ENCODE assay signal across 20 cellular contexts in genomic region chr12:113278141-113278540, GRCh38. TPM values are rescaled to one million over a fixed set of nuclear protein-coding genes. Genes with fewer than 3 reads are reported as not detected.
DNase-seq lines count a peak whose midpoint lies in the region; ATAC-seq and TF ChIP-seq lines count a peak whose summit lies in the region.
"Had no signal": no experiment of that assay in that cellular context is flagged by ENCODE, and none has a peak within 500 bp of the region (broad histone marks: within the 10 kb centered on the region; RNA-seq: fewer than 3 reads in every experiment).

No MANE protein-coding gene starts in this region.

- no peaks in the 10 kb centered on the region for H3K27me3 ChIP-seq in H9 (ENCODE audit: insufficient read depth, low read length)
- H3K27me3 ChIP-seq in upper lobe of right lung: no peaks in the 10 kb centered on the region
- no peaks in the 10 kb centered on the region for H3K27me3 ChIP-seq in MG63
- H3K27me3 ChIP-seq in CD8-positive, alpha-beta T cell (ENCODE audit: insufficient read depth, low read length): no peaks in the 10 kb centered on the region
- H3K27me3 ChIP-seq: SJCRH30 had no signal

- no peaks in the 10 kb centered on the region for H4K20me1 ChIP-seq in H9 (ENCODE audit: control insufficient read depth, insufficient read depth, insufficient read length)

- H3K9me3 Mint-ChIP-seq in H9 (no peaks in the 10 kb centered on the region), neural crest cell (no peaks in the 10 kb centered on the region)
- no peaks in the 10 kb centered on the region for H3K9me3 Mint-ChIP-seq in effector memory CD8-positive, alpha-beta T cell
- no peaks in the 10 kb centered on the region for H3K9me3 Mint-ChIP-seq in CD8-positive, alpha-beta T cell
- H3K9me3 Mint-ChIP-seq: CD8-positive, alpha-beta memory T cell had no signal

- DNase-seq in H9 (no peak), neural crest cell (ENCODE audit: low read depth, low spot score) (no peak), upper lobe of right lung (peak; percentile 20), LoVo (ENCODE audit: low spot score) (no peak), MG63 (no peak)
- DNase-seq in effector memory CD8-positive, alpha-beta T cell: no peak
- DNase-seq in CD8-positive, alpha-beta T cell: no peak
- DNase-seq: Calu3; CD8-positive, alpha-beta memory T cell; DMS153; EL; GF-D8; KG1; MV-4-11; NCI-H1105 treated with DMSO at 0.1 percent for 48 hours; NCI-H345; NCI-H524; NCI-H774; NK-92 treated with Interleukin-12 subunit alpha and Interleukin-12 subunit beta, amount 100 ng/mL, for 24 hours; SJCRH30 had no signal

- H3K4me1 ChIP-seq in H9 (ENCODE audit: insufficient read depth, low read length) (no peaks in the 10 kb centered on the region), upper lobe of right lung (peaks cover 3% of the 10 kb centered on the region)
- H3K4me1 ChIP-seq in CD8-positive, alpha-beta T cell (ENCODE audit: insufficient read depth, low read length): no peaks in the 10 kb centered on the region
- H3K4me1 ChIP-seq: SJCRH30 had no signal

- peaks cover 5 to 11% (median 10%) of the 10 kb centered on the region in 3 experiments; a peak in 4 of 7 replicates for H3K36me3 Mint-ChIP-seq in H9 (ENCODE audit: insufficient read depth in 1 of 3, low read depth in 3 of 3)
- H3K36me3 Mint-ChIP-seq in effector memory CD8-positive, alpha-beta T cell (ENCODE audit: insufficient read depth): peaks cover 7% of the 10 kb centered on the region
- peaks cover 3% of the 10 kb centered on the region for H3K36me3 Mint-ChIP-seq in neural crest cell (ENCODE audit: low read depth)
- H3K36me3 Mint-ChIP-seq in CD8-positive, alpha-beta T cell: peaks cover 57% of the 10 kb centered on the region

- H4K8ac ChIP-seq in H9 (replicated peaks; ENCODE audit: insufficient read length, low read depth, low read length): no peak overlapping the region

- no peaks in the 10 kb centered on the region for H3K79me1 ChIP-seq in H9 (ENCODE audit: insufficient read depth, low read depth, low read length, poor library complexity, severe bottlenecking)

- POLR2A ChIA-PET in CD8-positive, alpha-beta T cell (lab: Charles Lee): no interaction called here

- H4K91ac ChIP-seq in H9 (ENCODE audit: insufficient read length, low read depth, low read length): no peak overlapping the region

- H3K23ac ChIP-seq in H9 (ENCODE audit: insufficient read length, low read depth, low read length): no peak overlapping the region

- H2BK12ac ChIP-seq in H9 (ENCODE audit: insufficient read length, low read depth, low read length): no peak overlapping the region

- H3K27ac ChIP-seq in H9 (ENCODE audit: insufficient read length, low read depth, low read length) (no peak overlapping the region), upper lobe of right lung (no peak overlapping the region)
- no peak overlapping the region for H3K27ac ChIP-seq in CD8-positive, alpha-beta T cell (ENCODE audit: low read depth, low read length)
- H3K27ac ChIP-seq: SJCRH30 had no signal

- H3K56ac ChIP-seq in H9 (ENCODE audit: insufficient read length, low read depth, low read length): no peak overlapping the region

- intact Hi-C loops in upper lobe of right lung (cut with DNase I): no loop called here
- intact Hi-C loops in CD8-positive, alpha-beta T cell (cut with DNase I, micrococcal nuclease): no loop called here

- no peak overlapping the region for H3K4me2 ChIP-seq in H9 (ENCODE audit: insufficient read depth, insufficient read length, low read length)

- no peak overlapping the region for H3K18ac ChIP-seq in H9 (ENCODE audit: insufficient read length, low read depth, low read length)

- no peak overlapping the region for H2BK5ac ChIP-seq in H9 (ENCODE audit: insufficient read length, low read length)

- H2AFZ ChIP-seq in H9 (ENCODE audit: low read length): no peak overlapping the region

- no peak overlapping the region for H3T11ph ChIP-seq in H9 (ENCODE audit: low read length)

- H2BK120ac ChIP-seq in H9 (ENCODE audit: low read depth, low read length, poor library complexity, severe bottlenecking): no peak overlapping the region

- H3K9ac ChIP-seq in H9 (ENCODE audit: extremely low read depth, insufficient read length, low read length): no peak overlapping the region

- H2BK15ac ChIP-seq in H9 (ENCODE audit: low read depth, low read length): no peak overlapping the region

- no peak overlapping the region for H2BK20ac ChIP-seq in H9 (ENCODE audit: low read depth, low read length, poor library complexity, severe bottlenecking)

- no peak overlapping the region for H3K4me3 ChIP-seq in upper lobe of right lung
- no peak overlapping the region for H3K4me3 ChIP-seq in MG63
- H3K4me3 ChIP-seq in CD8-positive, alpha-beta T cell (ENCODE audit: low read depth, low read length): no peak overlapping the region
- H3K4me3 ChIP-seq: SJCRH30 had no signal

- CTCF ChIA-PET in CD8-positive, alpha-beta T cell (lab: Charles Lee): no interaction called here

- 0 out of 4 replicates have a peak, but pooled peaks cover 0 to 3% of the 10 kb centered on the region in 2 experiments for H3K4me1 Mint-ChIP-seq in H9
- no peaks in the 10 kb centered on the region for H3K4me1 Mint-ChIP-seq in effector memory CD8-positive, alpha-beta T cell (ENCODE audit: low read depth in 2 of 2)
- peaks cover 14% of the 10 kb centered on the region for H3K4me1 Mint-ChIP-seq in neural crest cell
- H3K4me1 Mint-ChIP-seq in CD8-positive, alpha-beta T cell (ENCODE audit: low read depth): no peaks in the 10 kb centered on the region
- H3K4me1 Mint-ChIP-seq: CD8-positive, alpha-beta memory T cell had no signal

- H3K36me3 ChIP-seq in upper lobe of right lung: peaks cover 63% of the 10 kb centered on the region
- no peaks in the 10 kb centered on the region for H3K36me3 ChIP-seq in MG63
- peaks cover 15% of the 10 kb centered on the region for H3K36me3 ChIP-seq in CD8-positive, alpha-beta T cell (ENCODE audit: insufficient read depth, low read length)
- H3K36me3 ChIP-seq: SJCRH30 had no signal

- TF ChIP-seq CTCF in H9 (conservative IDR thresholded peaks at IDR 0.05): no peak
- TF ChIP-seq CTCF in neural crest cell (conservative IDR thresholded peaks at IDR 0.05): no peak
- no peak for TF ChIP-seq CTCF in upper lobe of right lung (IDR thresholded peaks at IDR 0.05)
- TF ChIP-seq CTCF in CD8-positive, alpha-beta T cell (IDR thresholded peaks at IDR 0.05): no peak

- no peaks in the 10 kb centered on the region for H3K9me3 ChIP-seq in H9 (ENCODE audit: control insufficient read depth, low read depth, low read length)
- H3K9me3 ChIP-seq in upper lobe of right lung: no peaks in the 10 kb centered on the region
- H3K9me3 ChIP-seq in MG63: no peaks in the 10 kb centered on the region
- no peaks in the 10 kb centered on the region for H3K9me3 ChIP-seq in CD8-positive, alpha-beta T cell (ENCODE audit: low read length)
- H3K9me3 ChIP-seq: SJCRH30 had no signal

- no peaks in the 10 kb centered on the region for H3K27me3 Mint-ChIP-seq in H9 (ENCODE audit: low read depth)
- no peaks in the 10 kb centered on the region for H3K27me3 Mint-ChIP-seq in effector memory CD8-positive, alpha-beta T cell
- no peaks in the 10 kb centered on the region for H3K27me3 Mint-ChIP-seq in neural crest cell (ENCODE audit: low read depth)
- H3K27me3 Mint-ChIP-seq in CD8-positive, alpha-beta T cell (ENCODE audit: low read depth): no peaks in the 10 kb centered on the region
- H3K27me3 Mint-ChIP-seq: CD8-positive, alpha-beta memory T cell had no signal

- peak overlapping the region; percentile 15 to 83 (median 60); a peak in 3 of 7 replicates for H3K27ac Mint-ChIP-seq in H9
- peak overlapping the region; percentile 68 to 70 for H3K27ac Mint-ChIP-seq in effector memory CD8-positive, alpha-beta T cell
- H3K27ac Mint-ChIP-seq in neural crest cell (ENCODE audit: unreplicated experiment): peak overlapping the region; percentile 82
- no peak overlapping the region for H3K27ac Mint-ChIP-seq in CD8-positive, alpha-beta T cell

- no CpG with 5 or more reads among the region's 8 CpGs for WGBS in H9 (ENCODE audit: extremely low coverage, insufficient read length, low lambda C conversion rate)

- no peak overlapping the region for H4K5ac ChIP-seq in H9 (ENCODE audit: insufficient read length, low read depth, low read length)

- H2AK5ac ChIP-seq in H9 (ENCODE audit: insufficient read length, low read length): no peak overlapping the region

- ATAC-seq in effector memory CD8-positive, alpha-beta T cell (replicated peaks): no peak
- ATAC-seq in upper lobe of right lung: no peak
- ATAC-seq in CD8-positive, alpha-beta T cell: no peak

- H3K14ac ChIP-seq in H9 (ENCODE audit: insufficient read depth, low read length): no peak overlapping the region

- H3K4ac ChIP-seq in H9 (ENCODE audit: low read depth, low read length): no peak overlapping the region

- no peaks in the 10 kb centered on the region for H3K79me2 ChIP-seq in H9 (ENCODE audit: insufficient read depth, low read length)

- H3K4me3 Mint-ChIP-seq in H9 (no peak overlapping the region), neural crest cell (no peak overlapping the region)
- no peak overlapping the region for H3K4me3 Mint-ChIP-seq in effector memory CD8-positive, alpha-beta T cell
- H3K4me3 Mint-ChIP-seq in CD8-positive, alpha-beta T cell: no peak overlapping the region
- H3K4me3 Mint-ChIP-seq: CD8-positive, alpha-beta memory T cell had no signal

- H3K23me2 ChIP-seq in H9 (ENCODE audit: insufficient read length, low read depth, low read length, poor library complexity, severe bottlenecking): no peaks in the 10 kb centered on the region

RNA-seq across cellular contexts. Expression of gene SLC8B1, which starts 56.8 kb away (rescaled TPM):
- total RNA-seq in H9 (2021): 10.4 and 10.6 TPM in 2 replicates
- 7.1 and 7.3 TPM in 2 replicates for total RNA-seq in neural crest cell
- total RNA-seq in upper lobe of right lung: 42.8 TPM
- 8.7 and 11.6 TPM in 2 replicates for total RNA-seq in MG63 (2014; rRNA removed; shearing (Covaris generic); ENCODE audit: low replicate concordance)
- 10 to 100 TPM; 67.3 to 72.8 TPM for total RNA-seq in CD8-positive, alpha-beta T cell

RNA-seq across cellular contexts. Expression of gene TPCN1, which starts 56.9 kb away (rescaled TPM):
- total RNA-seq in H9 (2021) (13.5 and 16.1 TPM in 2 replicates), neural crest cell (18.3 and 18.9 TPM in 2 replicates), upper lobe of right lung (51.9 TPM)
- 3.9 and 5.4 TPM in 2 replicates for total RNA-seq in MG63 (2014; rRNA removed; shearing (Covaris generic); ENCODE audit: low replicate concordance)
- 10 to 100 TPM; 32.8 to 37.0 TPM for total RNA-seq in CD8-positive, alpha-beta T cell
